Comparison of ENCODE assay signal across 11 cellular contexts in the genomic region with DNA sequence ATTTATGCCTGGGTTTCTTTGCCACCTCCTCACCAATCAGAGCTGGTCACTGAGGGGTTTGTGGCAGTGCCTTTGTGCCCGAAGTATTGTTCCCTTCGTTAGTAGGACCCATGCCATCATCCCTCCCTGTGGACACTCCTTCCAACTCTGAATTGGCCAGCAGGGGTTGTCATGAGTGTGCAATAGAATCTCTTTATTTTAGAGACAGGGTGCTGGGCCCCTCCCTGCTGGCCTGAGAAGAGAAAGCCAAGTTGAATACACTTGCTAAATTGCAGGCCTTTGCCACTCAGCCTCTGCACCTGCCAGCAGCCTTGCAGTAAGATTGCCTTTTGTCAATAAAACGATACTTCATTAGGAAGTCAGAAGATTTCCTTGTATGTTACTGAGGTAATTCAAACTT. TPM values are rescaled to one million over a fixed set of nuclear protein-coding genes. Genes with fewer than 3 reads are reported as not detected.
DNase-seq lines count a peak whose midpoint lies in the region; ATAC-seq and TF ChIP-seq lines count a peak whose summit lies in the region.
"Had no signal": no experiment of that assay in that cellular context is flagged by ENCODE, and none has a peak within 500 bp of the region (broad histone marks: within the 10 kb centered on the region; RNA-seq: fewer than 3 reads in every experiment).

No MANE protein-coding gene starts in this region.

- H3K9me3 ChIP-seq in OCI-LY7 (ENCODE audit: low read length), result no peaks in the 10 kb centered on the region
- H3K9me3 ChIP-seq in heart right ventricle, result no peaks in the 10 kb centered on the region
- no peaks in the 10 kb centered on the region for H3K9me3 ChIP-seq in testis
- H3K9me3 ChIP-seq: BLaER1 treated with 17β-estradiol and CSF1 and Interleukin-3, amounts not matched to agents 10 nM and 100 nM had no signal

- no TSS peak for BruUV-seq in OCI-LY7 (replicated peaks; lab: Mats Ljungman, UMichigan)

- intact Hi-C loops in OCI-LY7 (cut with micrococcal nuclease; ENCODE audit: unreplicated experiment) (no loop called here), heart right ventricle (cut with DNase I) (no loop called here), testis (cut with DNase I; ENCODE audit: low total_unique reads) (no loop called here)

- peak in 7 of 8 donors; percentile 25 to 95 (median 82) for ATAC-seq in heart right ventricle
- ATAC-seq in GM19351 (IDR thresholded peaks at IDR 0.05; ENCODE audit: unreplicated experiment), result no peak
- ATAC-seq in HG03520 (IDR thresholded peaks at IDR 0.05; ENCODE audit: unreplicated experiment), result no peak
- ATAC-seq: stimulated activated naive CD8-positive, alpha-beta T cell treated with anti-CD3 and anti-CD28 coated beads, Interleukin-15, amount 100 ng/mL, for 72 hours had no signal

- H3K27me3 ChIP-seq in heart right ventricle (no peaks in the 10 kb centered on the region), testis (no peaks in the 10 kb centered on the region)
- H3K27me3 ChIP-seq: BLaER1 treated with 17β-estradiol and CSF1 and Interleukin-3, amounts not matched to agents 10 nM and 100 nM had no signal

- H3K27ac ChIP-seq in OCI-LY7 (ENCODE audit: low read depth, low read length, poor library complexity, severe bottlenecking), result peak overlapping the region; percentile 4
- H3K27ac ChIP-seq in heart right ventricle, result no peak overlapping the region
- no peak overlapping the region for H3K27ac ChIP-seq in testis
- H3K27ac ChIP-seq: BLaER1 treated with 17β-estradiol and CSF1 and Interleukin-3, amounts not matched to agents 10 nM and 100 nM had no signal

- H3K36me3 ChIP-seq in OCI-LY7 (ENCODE audit: insufficient read depth, low read length), result peaks cover 92% of the 10 kb centered on the region
- H3K36me3 ChIP-seq in heart right ventricle, result peaks cover 0 to 94% (median 6%) of the 10 kb centered on the region in 9 donors
- no peaks in the 10 kb centered on the region for H3K36me3 ChIP-seq in testis (ENCODE audit: low read depth, missing control alignments)

- POLR2A ChIA-PET in OCI-LY7 (lab: Charles Lee), result interaction anchor here (0.7 to 1.5 kb wide), 4 partner anchors 8 to 1314 kb away, joined by 3 to 6 read pairs (median 4); no protein-coding TSS in a partner anchor

- peak; percentile 64 to 65 for DNase-seq in NCI-H2081 (lab: John Stamatoyannopoulos, UW)
- DNase-seq in NCI-H2081 treated with DMSO at 0.1 percent for 48 hours (lab: John Stamatoyannopoulos, UW), result no peak
- DNase-seq in OCI-LY7 (ENCODE audit: low spot score), result peak; percentile 17
- peak in 1 of 2 donors; percentile 10 for DNase-seq in heart right ventricle
- peak; percentile 36 for DNase-seq in testis
- no peak for DNase-seq in NCI-H526 treated with DMSO at 0.1 percent for 48 hours (lab: John Stamatoyannopoulos, UW)
- DNase-seq: activated gamma-delta T cell; stimulated activated naive CD8-positive, alpha-beta T cell treated with anti-CD3 and anti-CD28 coated beads, Interleukin-15, amount 100 ng/mL, for 72 hours had no signal

- CTCF ChIA-PET in OCI-LY7 (lab: Charles Lee; ENCODE audit: unreplicated experiment), result interaction anchor here (1.0 to 1.5 kb wide), 2 partner anchors 32 to 41 kb away, joined by 3 to 5 read pairs; no protein-coding TSS in a partner anchor

- TF ChIP-seq CTCF in OCI-LY7 (conservative IDR thresholded peaks at IDR 0.05; ENCODE audit: low read length), result peak; percentile 46
- peak in 5 of 9 donors; percentile 14 to 37 (median 20) for TF ChIP-seq CTCF in heart right ventricle (IDR thresholded peaks at IDR 0.05)
- no peak for TF ChIP-seq CTCF in testis (IDR thresholded peaks at IDR 0.05)

- no peaks in the 10 kb centered on the region for H3K9me2 ChIP-seq in OCI-LY7 (ENCODE audit: insufficient read depth, low read length)

- 0 out of 2 replicates have a peak overlapping the region, but pooled peaks have one; percentile 8 for H3K4me2 ChIP-seq in OCI-LY7 (ENCODE audit: low read length)
- H3K4me2 ChIP-seq: BLaER1 treated with 17β-estradiol and CSF1 and Interleukin-3, amounts not matched to agents 10 nM and 100 nM had no signal

- H3K4me3 ChIP-seq in OCI-LY7 (ENCODE audit: low read depth, low read length, poor library complexity, severe bottlenecking) (no peak overlapping the region), heart right ventricle (no peak overlapping the region), testis (no peak overlapping the region)
- H3K4me3 ChIP-seq: BLaER1 treated with 17β-estradiol and CSF1 and Interleukin-3, amounts not matched to agents 10 nM and 100 nM had no signal

- H3K4me1 ChIP-seq in OCI-LY7 (ENCODE audit: insufficient read depth, low read length, poor library complexity, severe bottlenecking), result peaks cover 51% of the 10 kb centered on the region
- H3K4me1 ChIP-seq in heart right ventricle, result peaks cover 0 to 5% (median 0%) of the 10 kb centered on the region in 9 donors
- no peaks in the 10 kb centered on the region for H3K4me1 ChIP-seq in testis
- H3K4me1 ChIP-seq: BLaER1 treated with 17β-estradiol and CSF1 and Interleukin-3, amounts not matched to agents 10 nM and 100 nM had no signal

- no peak overlapping the region for H2AFZ ChIP-seq in OCI-LY7 (ENCODE audit: low read length)

- 45 to 61% methylated on average over 3 of the region's 3 CpGs for WGBS in heart right ventricle, 2 donors
- WGBS in testis, 2 donors, result 39 to 58% methylated on average over 3 of the region's 3 CpGs

- no peaks in the 10 kb centered on the region for H3K79me2 ChIP-seq in OCI-LY7 (ENCODE audit: insufficient read depth, low read depth, low read length)

- no peaks in the 10 kb centered on the region for H4K20me1 ChIP-seq in OCI-LY7 (ENCODE audit: insufficient read depth, low read length)

- TF ChIP-seq POLR2A in testis (IDR thresholded peaks at IDR 0.05), result no peak

RNA-seq across cellular contexts. Expression of a gene that starts 40.7 kb away (rescaled TPM):
- 0.25 and 1.6 TPM in 2 replicates for total RNA-seq in OCI-LY7 (2014; rRNA removed; shearing (Covaris generic))
- 0.63 and 0.88 TPM in 2 replicates for total RNA-seq in OCI-LY7 (2022)
- not detected for total RNA-seq in heart right ventricle
- not detected for polyA plus RNA-seq in heart right ventricle
- total RNA-seq in testis, result 1 to 10 TPM in 1 of 2 donors, under 1 TPM in 1; 0.16 to 1.1 TPM
- polyA plus RNA-seq in testis (ENCODE audit: insufficient read depth, low read depth, low replicate concordance), result 0.16 TPM

Comparison
In these comparisons a context has a peak if more than half of its experiments do, and no peak if none do; other contexts are left out.
1. DNase-seq: peak in NCI-H2081 (2 of 2), OCI-LY7 (single experiment) and testis (single experiment); none in NCI-H2081 treated with DMSO at 0.1 percent for 48 hours (single experiment) and NCI-H526 treated with DMSO at 0.1 percent for 48 hours (single experiment).
2. CTCF ChIP-seq: peak in OCI-LY7 (single experiment) and heart right ventricle (5 of 9); none in testis (0 of 3).
3. ATAC-seq: peak in heart right ventricle (7 of 8); none in GM19351 (single experiment) and HG03520 (single experiment).